In the genomic region with DNA sequence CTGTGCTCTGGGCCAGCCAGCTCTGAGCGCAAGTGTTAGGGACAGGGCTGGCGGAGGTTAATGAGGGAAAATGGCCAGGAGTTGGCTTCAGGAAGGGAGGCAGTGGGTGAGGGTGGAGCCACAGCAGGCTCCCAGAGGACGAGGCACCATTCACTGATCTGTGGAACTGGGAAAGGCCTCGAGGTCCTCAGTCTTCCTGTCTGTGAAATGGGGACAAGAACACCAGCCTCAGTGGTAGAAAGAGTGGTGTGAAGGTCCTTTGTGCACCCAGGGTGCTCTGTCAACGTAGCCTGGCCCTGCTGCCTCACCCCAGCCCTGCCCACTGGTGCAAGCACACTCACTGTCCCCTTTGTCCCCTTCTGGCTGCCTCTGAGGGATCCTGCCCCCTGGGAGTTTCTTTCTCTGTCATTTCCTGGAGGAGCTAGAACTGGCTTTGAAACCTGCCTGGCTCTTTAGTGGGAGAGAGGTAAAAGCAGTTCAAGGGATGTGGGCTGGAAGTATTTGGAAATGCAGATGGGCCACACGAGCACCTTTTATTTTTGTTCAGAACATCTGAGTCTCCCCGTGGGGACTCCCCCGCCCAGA, we compare ENCODE assay signal across 9 cellular contexts. TPM values are rescaled to one million over a fixed set of nuclear protein-coding genes. Genes with fewer than 3 reads are reported as not detected.
DNase-seq lines count a peak whose midpoint lies in the region; ATAC-seq lines count a peak whose summit lies in the region.
"Had no signal": no experiment of that assay in that cellular context is flagged by ENCODE, and none has a peak within 500 bp of the region (broad histone marks: within the 10 kb centered on the region; RNA-seq: fewer than 3 reads in every experiment).

No MANE protein-coding gene starts in this region.

- peaks cover 15% of the 10 kb centered on the region for H3K27me3 Mint-ChIP-seq in activated CD8-positive, alpha-beta memory T cell treated with anti-CD3 and anti-CD28 coated beads, Interleukin-2, amount 10 ng/mL, durations not matched to agents 7 days and 5 days
- H3K27me3 Mint-ChIP-seq in stimulated activated naive B cell treated with anti-CD40 and anti-IgM and Interleukin-4, amounts not matched to agents 10 μg/mL and 1 μg/mL and 100 μg/mL, for 72 hours: no peaks in the 10 kb centered on the region

- no peaks in the 10 kb centered on the region for H3K36me3 Mint-ChIP-seq in activated CD8-positive, alpha-beta memory T cell treated with anti-CD3 and anti-CD28 coated beads, Interleukin-2, amount 10 ng/mL, durations not matched to agents 7 days and 5 days
- H3K36me3 Mint-ChIP-seq in stimulated activated naive B cell treated with anti-CD40 and anti-IgM and Interleukin-4, amounts not matched to agents 10 μg/mL and 1 μg/mL and 100 μg/mL, for 72 hours: no peaks in the 10 kb centered on the region

- H3K4me1 Mint-ChIP-seq in activated CD8-positive, alpha-beta memory T cell treated with anti-CD3 and anti-CD28 coated beads, Interleukin-2, amount 10 ng/mL, durations not matched to agents 7 days and 5 days: peaks cover 32% of the 10 kb centered on the region
- peaks cover 29 to 45% of the 10 kb centered on the region in 2 donors for H3K4me1 Mint-ChIP-seq in stimulated activated naive B cell treated with anti-CD40 and anti-IgM and Interleukin-4, amounts not matched to agents 10 μg/mL and 1 μg/mL and 100 μg/mL, for 72 hours

- no peaks in the 10 kb centered on the region for H3K36me3 ChIP-seq in HUES6 (ENCODE audit: control insufficient read depth, insufficient read depth, low read length)
- no peaks in the 10 kb centered on the region for H3K36me3 ChIP-seq in effector memory CD4-positive, alpha-beta T cell (ENCODE audit: control insufficient read depth, insufficient read depth, low read length)

- peak; percentile 11 for ATAC-seq in activated CD8-positive, alpha-beta memory T cell treated with anti-CD3 and anti-CD28 coated beads, Interleukin-2, amount 10 ng/mL, durations not matched to agents 7 days and 5 days
- ATAC-seq in stimulated activated naive B cell treated with anti-CD40 and anti-IgM and Interleukin-4, amounts not matched to agents 10 μg/mL and 1 μg/mL and 100 μg/mL, for 72 hours (replicated peaks): peak; percentile 15 to 17
- no peak for ATAC-seq in GM21360 (IDR thresholded peaks at IDR 0.05; ENCODE audit: unreplicated experiment)

- H3K9me3 Mint-ChIP-seq in activated CD8-positive, alpha-beta memory T cell treated with anti-CD3 and anti-CD28 coated beads, Interleukin-2, amount 10 ng/mL, durations not matched to agents 7 days and 5 days (ENCODE audit: low read depth): no peaks in the 10 kb centered on the region
- no peaks in the 10 kb centered on the region for H3K9me3 Mint-ChIP-seq in stimulated activated naive B cell treated with anti-CD40 and anti-IgM and Interleukin-4, amounts not matched to agents 10 μg/mL and 1 μg/mL and 100 μg/mL, for 72 hours

- no peaks in the 10 kb centered on the region for H3K9me3 ChIP-seq in HUES6 (ENCODE audit: control insufficient read depth, insufficient read depth, low read depth, low read length)
- H3K9me3 ChIP-seq in effector memory CD4-positive, alpha-beta T cell (ENCODE audit: control insufficient read depth, low read length): no peaks in the 10 kb centered on the region

- peak overlapping the region; percentile 39; the same call in 1 of the 2 replicates for H3K4me3 ChIP-seq in HUES6 (ENCODE audit: low read depth, low read length)
- peak overlapping the region; percentile 17 for H3K4me3 ChIP-seq in effector memory CD4-positive, alpha-beta T cell (ENCODE audit: insufficient read depth, low read depth, low read length, poor library complexity, severe bottlenecking)

- peak overlapping the region; percentile 67 for H3K4me3 Mint-ChIP-seq in activated CD8-positive, alpha-beta memory T cell treated with anti-CD3 and anti-CD28 coated beads, Interleukin-2, amount 10 ng/mL, durations not matched to agents 7 days and 5 days
- peak overlapping the region; percentile 80 to 83 for H3K4me3 Mint-ChIP-seq in stimulated activated naive B cell treated with anti-CD40 and anti-IgM and Interleukin-4, amounts not matched to agents 10 μg/mL and 1 μg/mL and 100 μg/mL, for 72 hours

- H3K27me3 ChIP-seq in HUES6 (ENCODE audit: control insufficient read depth, insufficient read depth, low read length): no peaks in the 10 kb centered on the region
- H3K27me3 ChIP-seq in effector memory CD4-positive, alpha-beta T cell (replicated peaks; ENCODE audit: control insufficient read depth, insufficient read depth, low read length, poor library complexity, severe bottlenecking): no peaks in the 10 kb centered on the region

- DNase-seq in activated CD8-positive, alpha-beta memory T cell treated with anti-CD3 and anti-CD28 coated beads, Interleukin-2, amount 10 ng/mL, durations not matched to agents 7 days and 5 days: no peak
- DNase-seq in activated CD8-positive, alpha-beta memory T cell treated with anti-CD3 and anti-CD28 coated beads for 24 hours: no peak
- DNase-seq in effector memory CD4-positive, alpha-beta T cell: no peak
- DNase-seq in stimulated activated naive B cell treated with anti-CD40 and anti-IgM and Interleukin-4, amounts not matched to agents 10 μg/mL and 1 μg/mL and 100 μg/mL, for 72 hours: peak; percentile 8
- DNase-seq in SHP77 treated with DMSO at 0.1 percent for 48 hours (lab: John Stamatoyannopoulos, UW) (no peak), SK-N-DZ (ENCODE audit: low spot score) (no peak)
- DNase-seq: NCI-H2029 had no signal

- H3K9ac ChIP-seq in HUES6 (ENCODE audit: low read length): no peak overlapping the region

- CTCF ChIA-PET in activated CD8-positive, alpha-beta memory T cell treated with anti-CD3 and anti-CD28 coated beads, Interleukin-2, amount 10 ng/mL, durations not matched to agents 7 days and 5 days (lab: Charles Lee): interaction anchor here (0.6 to 1.8 kb wide), 3 partner anchors 38 to 92 kb away, joined by 3 to 7 read pairs (median 3); partner anchors contain the start of genes ISCA2 and NPC2

- no peak overlapping the region for H3K27ac ChIP-seq in HUES6 (ENCODE audit: low read depth, low read length)
- H3K27ac ChIP-seq in effector memory CD4-positive, alpha-beta T cell (ENCODE audit: insufficient read depth, low read length, poor library complexity, severe bottlenecking): no peak overlapping the region

- peaks cover 36% of the 10 kb centered on the region for H3K4me1 ChIP-seq in HUES6 (ENCODE audit: control insufficient read depth, insufficient read depth, low read length)
- peaks cover 15% of the 10 kb centered on the region for H3K4me1 ChIP-seq in effector memory CD4-positive, alpha-beta T cell (ENCODE audit: control insufficient read depth, insufficient read depth, low read length, poor library complexity, severe bottlenecking)

- peak overlapping the region; percentile 90 for H3K27ac Mint-ChIP-seq in activated CD8-positive, alpha-beta memory T cell treated with anti-CD3 and anti-CD28 coated beads, Interleukin-2, amount 10 ng/mL, durations not matched to agents 7 days and 5 days
- peak overlapping the region; percentile 97 for H3K27ac Mint-ChIP-seq in stimulated activated naive B cell treated with anti-CD40 and anti-IgM and Interleukin-4, amounts not matched to agents 10 μg/mL and 1 μg/mL and 100 μg/mL, for 72 hours

RNA-seq across cellular contexts. Expression of gene SYNDIG1L, which starts 25.0 kb away (rescaled TPM):
- not detected for total RNA-seq in activated CD8-positive, alpha-beta memory T cell treated with anti-CD3 and anti-CD28 coated beads, Interleukin-2, amount 10 ng/mL, durations not matched to agents 7 days and 5 days
- not detected in 2 replicates for polyA plus RNA-seq in SK-N-DZ (2014; cell fraction: cytosol; rRNA removed)
- not detected in 2 replicates for polyA plus RNA-seq in SK-N-DZ (2014; cell fraction: nucleus; rRNA removed)

RNA-seq across cellular contexts. Expression of gene VRTN, which starts 52.7 kb away (rescaled TPM):
- total RNA-seq in activated CD8-positive, alpha-beta memory T cell treated with anti-CD3 and anti-CD28 coated beads, Interleukin-2, amount 10 ng/mL, durations not matched to agents 7 days and 5 days: not detected
- not detected in 2 replicates for polyA plus RNA-seq in SK-N-DZ (2014; cell fraction: cytosol; rRNA removed)
- not detected in 2 replicates for polyA plus RNA-seq in SK-N-DZ (2014; cell fraction: nucleus; rRNA removed)
